17 cellular contexts compared by ENCODE assay signal in genomic region chr9:116900007-116900367, GRCh38.
DNase-seq lines count a peak whose midpoint lies in the region; ATAC-seq, FAIRE-seq and TF ChIP-seq lines count a peak whose summit lies in the region.
"Had no signal": no experiment of that assay in that cellular context is flagged by ENCODE, and none has a peak within 500 bp of the region (broad histone marks: within the 10 kb centered on the region; RNA-seq: fewer than 3 reads in every experiment).

No MANE protein-coding gene starts in this region.

- intact Hi-C loops in sigmoid colon (cut with DNase I), result no loop called here

- POLR2A ChIA-PET in HEK293 (lab: Yijun Ruan, JAX), result no interaction called here
- POLR2A ChIA-PET in H1 (lab: Charles Lee; ENCODE audit: partially characterized antibody), result interaction anchor here (1.1 to 1.2 kb wide), 2 partner anchors 29 to 213 kb away, joined by 3 to 4 read pairs; partner anchors contain the start of gene TRIM32

- H3K23ac ChIP-seq in H1 (ENCODE audit: insufficient read length), result no peak overlapping the region

- TF ChIP-seq POLR2A in H1 (IDR thresholded peaks at IDR 0.05; ENCODE audit: control extremely low read depth in 1 of 2, low read depth in 2 of 2, low read length in 2 of 2) (no peak), sigmoid colon (IDR thresholded peaks at IDR 0.05) (no peak)

- H3K9ac ChIP-seq in H1 (replicated peaks in 1 of 4; ENCODE audit: extremely low read depth in 1 of 4, low read depth in 3 of 4, low read length in 3 of 4), result no peak overlapping the region
- H3K9ac ChIP-seq: BLaER1 treated with 17β-estradiol and CSF1 and Interleukin-3, amounts not matched to agents 10 nM and 100 nM; GM23248 had no signal

- H3K4me1 ChIP-seq in HEK293 (ENCODE audit: control insufficient read depth, insufficient read depth, low read length) (no peaks in the 10 kb centered on the region), RWPE2 (ENCODE audit: insufficient read depth, poor library complexity, severe bottlenecking) (peaks cover 14% of the 10 kb centered on the region), H1 (replicated peaks in 1 of 4; ENCODE audit: control insufficient read depth in 3 of 4, insufficient read depth in 4 of 4, low read length in 3 of 4) (peaks cover 0 to 3% (median 0%) of the 10 kb centered on the region in 4 experiments; a peak in 2 of 7 replicates), sigmoid colon (no peaks in the 10 kb centered on the region)
- H3K4me1 ChIP-seq: BLaER1 treated with 17β-estradiol and CSF1 and Interleukin-3, amounts not matched to agents 10 nM and 100 nM had no signal

- no peak overlapping the region for H3K4me3 ChIP-seq in HEK293 (ENCODE audit: low read depth, low read length)
- no peak overlapping the region for H3K4me3 ChIP-seq in RWPE2 (ENCODE audit: severe bottlenecking)
- no peak overlapping the region for H3K4me3 ChIP-seq in H1 (ENCODE audit: extremely low read depth in 1 of 4, insufficient read depth in 2 of 4, low read depth in 3 of 4, low read length in 4 of 4)
- no peak overlapping the region for H3K4me3 ChIP-seq in sigmoid colon
- H3K4me3 ChIP-seq: BLaER1 treated with 17β-estradiol and CSF1 and Interleukin-3, amounts not matched to agents 10 nM and 100 nM; GM23248; K562 had no signal

- no peak overlapping the region for H2BK15ac ChIP-seq in H1 (ENCODE audit: low read length)

- ATAC-seq in RWPE2 (ENCODE audit: low read depth) (no peak), GM21390 (IDR thresholded peaks at IDR 0.05; ENCODE audit: unreplicated experiment) (no peak), HG03139 (IDR thresholded peaks at IDR 0.05; ENCODE audit: unreplicated experiment) (no peak)
- no peak for ATAC-seq in stimulated activated memory B cell treated with anti-CD40 and anti-IgM and Interleukin-4, amounts not matched to agents 10 μg/mL and 1 μg/mL and 100 μg/mL, for 72 hours
- ATAC-seq: CD8-positive, alpha-beta T cell; K562 had no signal

- H3K27me3 ChIP-seq in RWPE2 (ENCODE audit: insufficient read depth, poor library complexity, severe bottlenecking) (no peaks in the 10 kb centered on the region), H1 (replicated peaks in 1 of 4; ENCODE audit: control insufficient read depth in 3 of 4, extremely low read depth in 1 of 4, insufficient read depth in 3 of 4, low read length in 3 of 4) (no peaks in the 10 kb centered on the region), sigmoid colon (no peaks in the 10 kb centered on the region)
- H3K27me3 ChIP-seq: BLaER1 treated with 17β-estradiol and CSF1 and Interleukin-3, amounts not matched to agents 10 nM and 100 nM had no signal

- WGBS in H1 (ENCODE audit: extremely low coverage in 1 of 2, insufficient coverage in 1 of 2, insufficient read length in 1 of 2, insufficient replicate concordance in 2 of 2, low coverage in 1 of 2, low lambda C conversion rate in 2 of 2, missing lambda C conversion rate in 1 of 2), 2 experiments, result 72% methylated on average over 1 of the region's 1 CpG; no CpG with 5 or more reads in 1 of the 2 experiments
- WGBS in sigmoid colon, 2 donors, result 62 to 63% methylated on average over 1 of the region's 1 CpG

- H3K27ac ChIP-seq in HEK293 (ENCODE audit: extremely low read depth, low read depth, low read length), result no peak overlapping the region
- peak overlapping the region; percentile 44 for H3K27ac ChIP-seq in RWPE2 (ENCODE audit: poor library complexity, severe bottlenecking)
- no peak overlapping the region for H3K27ac ChIP-seq in H1 (ENCODE audit: low read depth, low read length)
- H3K27ac ChIP-seq in sigmoid colon, result no peak overlapping the region
- H3K27ac ChIP-seq: BLaER1 treated with 17β-estradiol and CSF1 and Interleukin-3, amounts not matched to agents 10 nM and 100 nM; GM23248; HL-60 had no signal

- H3K4me3 Mint-ChIP-seq in stimulated activated memory B cell treated with anti-CD40 and anti-IgM and Interleukin-4, amounts not matched to agents 10 μg/mL and 1 μg/mL and 100 μg/mL, for 72 hours, result no peak overlapping the region
- H3K4me3 Mint-ChIP-seq: B cell; CD8-positive, alpha-beta T cell had no signal

- H3K79me2 ChIP-seq in H1 (ENCODE audit: control insufficient read depth in 1 of 2, insufficient read depth in 2 of 2, low read length in 2 of 2), result no peaks in the 10 kb centered on the region

- H3K4ac ChIP-seq in H1 (replicated peaks; ENCODE audit: insufficient read length, low read depth, low read length), result no peak overlapping the region

- no peak overlapping the region for H3K56ac ChIP-seq in H1 (replicated peaks; ENCODE audit: insufficient read length, low read depth, low read length)

- TF ChIP-seq EP300 in H1 (IDR thresholded peaks at IDR 0.05; ENCODE audit: borderline replicate concordance in 1 of 2, low read depth in 2 of 2, low read length in 2 of 2), result no peak
- no peak for TF ChIP-seq EP300 in sigmoid colon (IDR thresholded peaks at IDR 0.05)

- no peaks in the 10 kb centered on the region for H3K9me3 ChIP-seq in HEK293 (ENCODE audit: control insufficient read depth, insufficient read depth, low read depth, low read length)
- peaks cover 4% of the 10 kb centered on the region for H3K9me3 ChIP-seq in RWPE2 (ENCODE audit: severe bottlenecking)
- peaks cover 0 to 3% of the 10 kb centered on the region in 2 experiments; a peak in 1 of 4 replicates for H3K9me3 ChIP-seq in H1 (ENCODE audit: insufficient read depth in 2 of 2, low read depth in 1 of 2, low read length in 1 of 2)
- peaks cover 0 to 2% (median 0%) of the 10 kb centered on the region in 4 donors for H3K9me3 ChIP-seq in sigmoid colon

- no peak overlapping the region for H2BK120ac ChIP-seq in H1 (replicated peaks; ENCODE audit: low read depth, low read length)

- no peak overlapping the region for H4K8ac ChIP-seq in H1 (ENCODE audit: extremely low read depth, insufficient read depth, low read length)

- no peaks in the 10 kb centered on the region for H3K4me1 Mint-ChIP-seq in stimulated activated memory B cell treated with anti-CD40 and anti-IgM and Interleukin-4, amounts not matched to agents 10 μg/mL and 1 μg/mL and 100 μg/mL, for 72 hours
- H3K4me1 Mint-ChIP-seq: B cell had no signal

- H3K36me3 Mint-ChIP-seq in stimulated activated memory B cell treated with anti-CD40 and anti-IgM and Interleukin-4, amounts not matched to agents 10 μg/mL and 1 μg/mL and 100 μg/mL, for 72 hours, result no peaks in the 10 kb centered on the region
- H3K36me3 Mint-ChIP-seq: CD8-positive, alpha-beta T cell had no signal

- H3K27me3 Mint-ChIP-seq in stimulated activated memory B cell treated with anti-CD40 and anti-IgM and Interleukin-4, amounts not matched to agents 10 μg/mL and 1 μg/mL and 100 μg/mL, for 72 hours, result no peaks in the 10 kb centered on the region
- H3K27me3 Mint-ChIP-seq: B cell had no signal

- peak overlapping the region; percentile 50; the same call in 1 of the 2 replicates for H2BK5ac ChIP-seq in H1 (ENCODE audit: low read depth, low read length)

- no peak overlapping the region for H2AK5ac ChIP-seq in H1 (ENCODE audit: low read depth, low read length)

- no peaks in the 10 kb centered on the region for H3K79me1 ChIP-seq in H1 (ENCODE audit: low read depth, low read length)

- TF ChIP-seq CTCF in HEK293 (tag by site-specific recombination; IDR thresholded peaks at IDR 0.05) (no peak), RWPE2 (IDR thresholded peaks at IDR 0.05; ENCODE audit: poor library complexity, severe bottlenecking) (no peak), H1 (IDR thresholded peaks at IDR 0.05; ENCODE audit: control extremely low read depth in 1 of 3, insufficient read depth in 1 of 3, low read depth in 1 of 3, low read length in 3 of 3) (no peak), sigmoid colon (IDR thresholded peaks at IDR 0.05) (no peak)

- no peaks in the 10 kb centered on the region for H3K36me3 ChIP-seq in HEK293 (ENCODE audit: control insufficient read depth in 2 of 2, insufficient read depth in 1 of 2, low read length in 2 of 2)
- no peaks in the 10 kb centered on the region for H3K36me3 ChIP-seq in RWPE2 (ENCODE audit: low read depth)
- no peaks in the 10 kb centered on the region for H3K36me3 ChIP-seq in H1 (ENCODE audit: control insufficient read depth in 2 of 4, insufficient read depth in 4 of 4, low read length in 3 of 4)
- no peaks in the 10 kb centered on the region for H3K36me3 ChIP-seq in sigmoid colon
- H3K36me3 ChIP-seq: BLaER1 treated with 17β-estradiol and CSF1 and Interleukin-3, amounts not matched to agents 10 nM and 100 nM had no signal

- H3K14ac ChIP-seq in H1 (ENCODE audit: insufficient read length), result no peak overlapping the region

- CTCF ChIA-PET in HEK293 (lab: Yijun Ruan, JAX) (no interaction called here), H1 (lab: Charles Lee; ENCODE audit: partially characterized antibody) (no interaction called here)

- H4K91ac ChIP-seq in H1 (replicated peaks; ENCODE audit: insufficient read length, low read length), result no peak overlapping the region

- H3K18ac ChIP-seq in H1 (ENCODE audit: extremely low read depth, low read length), result no peak overlapping the region

- H2AFZ ChIP-seq in H1 (ENCODE audit: low read length), result no peak overlapping the region
- H2AFZ ChIP-seq: GM23248 had no signal

- TF ChIP-seq RAD21 in H1 (IDR thresholded peaks at IDR 0.05 in 1 of 2, conservative IDR thresholded peaks at IDR 0.05 in 1 of 2; ENCODE audit: low read depth in 2 of 2, low read length in 2 of 2), result no peak

- H4K5ac ChIP-seq in H1 (ENCODE audit: insufficient read length, low read depth, low read length), result no peak overlapping the region

- DNase-seq in RWPE2 (ENCODE audit: low spot score), result no peak
- DNase-seq in H1 (ENCODE audit: low read depth in 1 of 2, low spot score in 2 of 2), result no peak
- DNase-seq in sigmoid colon, result no peak
- DNase-seq: Calu3; CD8-positive, alpha-beta T cell; DMS79 treated with DMSO at 0.1 percent for 48 hours; GM23248 had no signal

- no peak overlapping the region for H2BK20ac ChIP-seq in H1 (ENCODE audit: low read length)

- H2BK12ac ChIP-seq in H1 (ENCODE audit: low read depth, low read length), result no peak overlapping the region

- no peak for FAIRE-seq in H1 (lab: Jason Lieb, UNC)
- FAIRE-seq: GM12891, GM19239, K562 had no signal

- H3K23me2 ChIP-seq in H1 (ENCODE audit: low read depth, low read length), result no peaks in the 10 kb centered on the region

- peaks cover 16% of the 10 kb centered on the region for H3K9me3 Mint-ChIP-seq in stimulated activated memory B cell treated with anti-CD40 and anti-IgM and Interleukin-4, amounts not matched to agents 10 μg/mL and 1 μg/mL and 100 μg/mL, for 72 hours

- H3K27ac Mint-ChIP-seq in stimulated activated memory B cell treated with anti-CD40 and anti-IgM and Interleukin-4, amounts not matched to agents 10 μg/mL and 1 μg/mL and 100 μg/mL, for 72 hours, result no peak overlapping the region
- H3K27ac Mint-ChIP-seq: B cell; CD8-positive, alpha-beta T cell had no signal

- no peak overlapping the region for H3K4me2 ChIP-seq in H1 (ENCODE audit: insufficient read depth in 1 of 2, low read depth in 2 of 2, low read length in 2 of 2)
- H3K4me2 ChIP-seq: BLaER1 treated with 17β-estradiol and CSF1 and Interleukin-3, amounts not matched to agents 10 nM and 100 nM had no signal

- H4K20me1 ChIP-seq in H1 (replicated peaks in 1 of 2; ENCODE audit: control insufficient read depth in 1 of 2, insufficient read depth in 2 of 2, low read length in 2 of 2), result no peaks in the 10 kb centered on the region
- H4K20me1 ChIP-seq: BLaER1 treated with 17β-estradiol and CSF1 and Interleukin-3, amounts not matched to agents 10 nM and 100 nM had no signal

TF ChIP-seq in HEK293, 187 proteins besides CTCF, POLR2A, EP300 and RAD21 (continues in another document):
- no peak for TF ChIP-seq TRIM28 (IDR thresholded peaks at IDR 0.05; ENCODE audit: borderline replicate concordance, low read length)
